In genomic region chr18:711693-712400, GRCh38 we compare ENCODE assay signal across 8 cellular contexts. TPM values are rescaled to one million over a fixed set of nuclear protein-coding genes. Genes with fewer than 3 reads are reported as not detected.
DNase-seq lines count a peak whose midpoint lies in the region; ATAC-seq, FAIRE-seq and TF ChIP-seq lines count a peak whose summit lies in the region.

No MANE protein-coding gene starts in this region.

- peaks cover 5% of the 10 kb centered on the region for H3K9me3 ChIP-seq in WERI-Rb-1 (ENCODE audit: severe bottlenecking)

- peak; percentile 69 for DNase-seq in NCI-H146 (lab: John Stamatoyannopoulos, UW)
- DNase-seq in WERI-Rb-1: peak; percentile 64
- peak; percentile 73 for DNase-seq in bronchial epithelial cell (ENCODE audit: low read depth)
- peak; percentile 64 for DNase-seq in islet precursor cell
- DNase-seq in stimulated activated CD4-positive, alpha-beta T cell treated with anti-CD3 and anti-CD28 coated beads, Interleukin-12 subunit alpha, Interleukin-12 subunit beta, amount 100 ng/mL, for 48 hours (ENCODE audit: low read depth in 2 of 3, low spot score in 1 of 3): peak; percentile 57 to 66 (median 66)
- DNase-seq in NCI-H187 treated with DMSO at 0.1 percent for 48 hours (lab: John Stamatoyannopoulos, UW): no peak

- peak; percentile 60 for ATAC-seq in HG02759 (IDR thresholded peaks at IDR 0.05; ENCODE audit: unreplicated experiment)

- H3K27me3 ChIP-seq in WERI-Rb-1 (ENCODE audit: insufficient read depth, low read depth, severe bottlenecking) (no peaks in the 10 kb centered on the region), bronchial epithelial cell (ENCODE audit: control insufficient read depth, insufficient read depth, low read length) (no peaks in the 10 kb centered on the region)

- TF ChIP-seq CTCF in WERI-Rb-1 (IDR thresholded peaks at IDR 0.05; ENCODE audit: low read depth, low read length) (peak; percentile 39; the same call in 1 of the 2 replicates), bronchial epithelial cell (IDR thresholded peaks at IDR 0.05; ENCODE audit: insufficient read depth, low read length, severe bottlenecking) (peak; percentile 30)

- H3K4me3 ChIP-seq in WERI-Rb-1 (ENCODE audit: low read depth, low read length) (peak overlapping the region; percentile 97), bronchial epithelial cell (ENCODE audit: low read depth, low read length) (peak overlapping the region; percentile 72)

- H3K36me3 ChIP-seq in WERI-Rb-1 (peaks cover 9% of the 10 kb centered on the region), bronchial epithelial cell (ENCODE audit: control insufficient read depth, insufficient read depth, low read length) (peaks cover 2% of the 10 kb centered on the region)

- TF ChIP-seq POLR2A in GM15510 (IDR thresholded peaks at IDR 0.05; ENCODE audit: borderline replicate concordance, extremely low read depth, insufficient read length): peak; percentile 44

- H3K27ac ChIP-seq in WERI-Rb-1: peak overlapping the region; percentile 77

- FAIRE-seq in bronchial epithelial cell (lab: Jason Lieb, UNC): no peak

RNA-seq across cellular contexts. Expression of gene ENOSF1, which starts 0.6 kb away (rescaled TPM):
- 25.5 and 39.3 TPM in 2 replicates for total RNA-seq in bronchial epithelial cell

RNA-seq across cellular contexts. Expression of gene TYMS, which starts 54.4 kb away (rescaled TPM):
- total RNA-seq in bronchial epithelial cell: 3.1 and 5.5 TPM in 2 replicates
